8 cellular contexts compared by ENCODE assay signal in the genomic region with DNA sequence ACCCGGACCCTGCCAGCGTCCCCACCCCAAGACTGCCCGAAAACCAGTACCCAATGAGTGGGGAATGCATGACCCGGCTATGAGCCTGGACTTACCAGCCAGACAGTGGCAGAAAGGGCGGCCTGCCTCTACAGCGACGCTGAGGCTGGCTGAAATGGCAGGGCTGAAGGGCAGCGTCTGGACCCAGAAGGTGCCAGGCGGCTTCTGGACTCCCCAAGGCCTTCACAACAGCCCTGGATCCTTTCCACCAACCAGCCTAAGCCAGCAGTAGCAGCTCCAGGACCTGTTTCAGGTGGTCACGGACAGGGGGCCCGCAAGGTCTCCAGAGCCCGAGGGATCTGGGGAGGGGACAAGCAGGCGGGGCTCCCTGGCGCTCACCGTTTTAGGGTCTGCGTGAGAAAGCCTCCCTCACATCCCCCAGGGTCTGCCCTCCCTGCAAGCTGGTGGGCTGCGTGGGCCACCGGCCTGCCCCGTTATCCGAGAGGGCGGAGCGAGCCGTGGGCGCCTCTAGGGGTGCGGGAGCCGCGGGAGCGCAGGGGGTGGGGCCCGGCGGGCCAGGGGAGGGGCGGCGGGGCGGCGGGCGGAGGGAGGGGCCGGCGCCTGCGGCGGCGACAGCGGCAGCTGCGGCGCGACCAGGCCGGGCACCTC. TPM values are rescaled to one million over a fixed set of nuclear protein-coding genes. Genes with fewer than 3 reads are reported as not detected.
DNase-seq lines count a peak whose midpoint lies in the region; ATAC-seq and TF ChIP-seq lines count a peak whose summit lies in the region.

A gene with protein sequence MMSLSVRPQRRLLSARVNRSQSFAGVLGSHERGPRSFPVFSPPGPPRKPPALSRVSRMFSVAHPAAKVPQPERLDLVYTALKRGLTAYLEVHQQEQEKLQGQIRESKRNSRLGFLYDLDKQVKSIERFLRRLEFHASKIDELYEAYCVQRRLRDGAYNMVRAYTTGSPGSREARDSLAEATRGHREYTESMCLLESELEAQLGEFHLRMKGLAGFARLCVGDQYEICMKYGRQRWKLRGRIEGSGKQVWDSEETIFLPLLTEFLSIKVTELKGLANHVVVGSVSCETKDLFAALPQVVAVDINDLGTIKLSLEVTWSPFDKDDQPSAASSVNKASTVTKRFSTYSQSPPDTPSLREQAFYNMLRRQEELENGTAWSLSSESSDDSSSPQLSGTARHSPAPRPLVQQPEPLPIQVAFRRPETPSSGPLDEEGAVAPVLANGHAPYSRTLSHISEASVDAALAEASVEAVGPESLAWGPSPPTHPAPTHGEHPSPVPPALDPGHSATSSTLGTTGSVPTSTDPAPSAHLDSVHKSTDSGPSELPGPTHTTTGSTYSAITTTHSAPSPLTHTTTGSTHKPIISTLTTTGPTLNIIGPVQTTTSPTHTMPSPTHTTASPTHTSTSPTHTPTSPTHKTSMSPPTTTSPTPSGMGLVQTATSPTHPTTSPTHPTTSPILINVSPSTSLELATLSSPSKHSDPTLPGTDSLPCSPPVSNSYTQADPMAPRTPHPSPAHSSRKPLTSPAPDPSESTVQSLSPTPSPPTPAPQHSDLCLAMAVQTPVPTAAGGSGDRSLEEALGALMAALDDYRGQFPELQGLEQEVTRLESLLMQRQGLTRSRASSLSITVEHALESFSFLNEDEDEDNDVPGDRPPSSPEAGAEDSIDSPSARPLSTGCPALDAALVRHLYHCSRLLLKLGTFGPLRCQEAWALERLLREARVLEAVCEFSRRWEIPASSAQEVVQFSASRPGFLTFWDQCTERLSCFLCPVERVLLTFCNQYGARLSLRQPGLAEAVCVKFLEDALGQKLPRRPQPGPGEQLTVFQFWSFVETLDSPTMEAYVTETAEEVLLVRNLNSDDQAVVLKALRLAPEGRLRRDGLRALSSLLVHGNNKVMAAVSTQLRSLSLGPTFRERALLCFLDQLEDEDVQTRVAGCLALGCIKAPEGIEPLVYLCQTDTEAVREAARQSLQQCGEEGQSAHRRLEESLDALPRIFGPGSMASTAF (plus strand): TSS at position 608 of the 648 bp plus-strand sequence. CDS start 9,618 bp downstream, outside the sequence.

- no peaks in the 10 kb centered on the region for H3K9me3 Mint-ChIP-seq in Caco-2 (ENCODE audit: unreplicated experiment)

- H3K9me3 ChIP-seq in Caco-2 (no peaks in the 10 kb centered on the region), WERI-Rb-1 (ENCODE audit: severe bottlenecking) (no peaks in the 10 kb centered on the region)

- H3K4me1 Mint-ChIP-seq in Caco-2 (ENCODE audit: low read depth, unreplicated experiment): peaks cover 46% of the 10 kb centered on the region

- no peaks in the 10 kb centered on the region for H3K27me3 Mint-ChIP-seq in Caco-2 (ENCODE audit: insufficient read depth, unreplicated experiment)

- H3K4me3 ChIP-seq in Caco-2 (ENCODE audit: low read depth, low read length) (peak within 1 kb of the TSS; percentile 85), WERI-Rb-1 (ENCODE audit: low read depth, low read length) (peak within 1 kb of the TSS; percentile 89)

- CTCF ChIA-PET in Caco-2 (lab: Charles Lee): interaction anchor here (0.6 to 2.9 kb wide), 9 partner anchors 7 to 581 kb away, joined by 3 to 37 read pairs (median 4); partner anchors contain the start of genes ACD and FHOD1

- DNase-seq in Caco-2 (peak in 1 of 2 experiments; percentile 61), WERI-Rb-1 (peak; percentile 68), dermis blood vessel endothelial cell (peak; percentile 35), left lobe of liver (ENCODE audit: low spot score) (peak; percentile 79), NCI-H187 (lab: John Stamatoyannopoulos, UW) (no peak), DMS79 treated with DMSO at 0.1 percent for 48 hours (lab: John Stamatoyannopoulos, UW) (no peak)
- peak; percentile 49 for DNase-seq in stimulated activated CD4-positive, alpha-beta T cell treated with anti-CD3 and anti-CD28 coated beads, Interleukin-4, amount 100 ng/mL, for 24 hours

- H3K36me3 ChIP-seq in Caco-2 (ENCODE audit: control insufficient read depth, insufficient read depth, low read length) (no peaks in the 10 kb centered on the region), WERI-Rb-1 (peaks cover 10% of the 10 kb centered on the region)

- peak within 1 kb of the TSS; percentile 66 for H3K27ac Mint-ChIP-seq in Caco-2 (ENCODE audit: unreplicated experiment)

- POLR2A ChIA-PET in Caco-2 (lab: Charles Lee): interaction anchor here (1.2 kb wide), 1 partner anchor 33 kb away, joined by 4 read pairs; no protein-coding TSS in a partner anchor

- BruUV-seq in Caco-2 (replicated peaks; lab: Mats Ljungman, UMichigan): no TSS peak

- intact Hi-C loops in Caco-2 (cut with micrococcal nuclease; ENCODE audit: unreplicated experiment): loop anchor here (10.0 kb wide), 2 partner anchors 276 to 406 kb away; partner anchors contain the start of genes CTRL, PSMB10, RANBP10 and TSNAXIP1

- TF ChIP-seq CTCF in Caco-2 (IDR thresholded peaks at IDR 0.05; ENCODE audit: insufficient read depth in 1 of 2, low read depth in 1 of 2, low read length in 1 of 2, severe bottlenecking in 1 of 2, unreplicated experiment in 1 of 2) (no peak), WERI-Rb-1 (IDR thresholded peaks at IDR 0.05; ENCODE audit: low read depth, low read length) (no peak)

- no peaks in the 10 kb centered on the region for H3K27me3 ChIP-seq in Caco-2 (replicated peaks; ENCODE audit: control insufficient read depth, insufficient read depth, low read length)
- H3K27me3 ChIP-seq in WERI-Rb-1 (ENCODE audit: insufficient read depth, low read depth, severe bottlenecking): no peaks in the 10 kb centered on the region

- H3K27ac ChIP-seq in WERI-Rb-1: peak within 1 kb of the TSS; percentile 99

- peak within 1 kb of the TSS; percentile 78 for H3K4me3 Mint-ChIP-seq in Caco-2 (ENCODE audit: unreplicated experiment)

- peaks cover 11% of the 10 kb centered on the region for H3K36me3 Mint-ChIP-seq in Caco-2 (ENCODE audit: insufficient read depth, unreplicated experiment)

- ATAC-seq in HG02798 (IDR thresholded peaks at IDR 0.05; ENCODE audit: poor library complexity, unreplicated experiment) (peak; percentile 49), left lobe of liver (peak; percentile 75)

- peaks cover 51% of the 10 kb centered on the region for H3K4me1 ChIP-seq in Caco-2

RNA-seq across cellular contexts. Expression of the gene that starts here (rescaled TPM):
- total RNA-seq in Caco-2 (2022) (87.9 and 90.4 TPM in 2 replicates), dermis blood vessel endothelial cell (74.9 and 149 TPM in 2 replicates), left lobe of liver (29.7 TPM)

Comparison
In these comparisons a context has a peak if more than half of its experiments do, and no peak if none do; other contexts are left out.
1. DNase-seq: peak in WERI-Rb-1 (single experiment), dermis blood vessel endothelial cell (single experiment), left lobe of liver (single experiment) and stimulated activated CD4-positive, alpha-beta T cell treated with anti-CD3 and anti-CD28 coated beads, Interleukin-4, amount 100 ng/mL, for 24 hours (single experiment); none in NCI-H187 (0 of 2) and DMS79 treated with DMSO at 0.1 percent for 48 hours (single experiment).